1 cellular context compared by ENCODE assay signal in genomic region chr19:42472402-42473147, GRCh38.
TF ChIP-seq lines count a peak whose summit lies in the region.

No MANE protein-coding gene starts in this region.

TF ChIP-seq in H1, 55 proteins besides CTCF, POLR2A, EP300 and RAD21:
- TF ChIP-seq CREB1 (IDR thresholded peaks at IDR 0.05) (no peak), ZNF274 (IDR thresholded peaks at IDR 0.05; ENCODE audit: borderline replicate concordance, extremely low read depth, low read length) (no peak), SUZ12 (IDR thresholded peaks at IDR 0.05; ENCODE audit: low read length) (no peak), GABPA (IDR thresholded peaks at IDR 0.05; ENCODE audit: borderline replicate concordance, insufficient read depth, low read length) (no peak), ASH2L (IDR thresholded peaks at IDR 0.05; ENCODE audit: low read length) (no peak), KDM1A (IDR thresholded peaks at IDR 0.05; ENCODE audit: borderline replicate concordance, low read length) (no peak), GTF2F1 (IDR thresholded peaks at IDR 0.05; ENCODE audit: borderline replicate concordance, low read depth, low read length) (no peak), RNF2 (IDR thresholded peaks at IDR 0.05; ENCODE audit: borderline replicate concordance, low read depth, low read length, missing control alignments, poor library complexity, severe bottlenecking) (no peak), POLR2AphosphoS5 (IDR thresholded peaks at IDR 0.05; ENCODE audit: low read depth, low read length) (no peak), SIN3A (conservative IDR thresholded peaks at IDR 0.05 in 1 of 2, IDR thresholded peaks at IDR 0.05 in 1 of 2; ENCODE audit: low read depth in 1 of 2, low read length in 2 of 2) (no peak), SRF (IDR thresholded peaks at IDR 0.05; ENCODE audit: low read depth, low read length) (no peak), RFX5 (IDR thresholded peaks at IDR 0.05; ENCODE audit: borderline replicate concordance, low read depth, low read length) (no peak), FOSL1 (IDR thresholded peaks at IDR 0.05; ENCODE audit: insufficient read depth, low read depth, low read length) (no peak)
- TF ChIP-seq, protein P1, sequence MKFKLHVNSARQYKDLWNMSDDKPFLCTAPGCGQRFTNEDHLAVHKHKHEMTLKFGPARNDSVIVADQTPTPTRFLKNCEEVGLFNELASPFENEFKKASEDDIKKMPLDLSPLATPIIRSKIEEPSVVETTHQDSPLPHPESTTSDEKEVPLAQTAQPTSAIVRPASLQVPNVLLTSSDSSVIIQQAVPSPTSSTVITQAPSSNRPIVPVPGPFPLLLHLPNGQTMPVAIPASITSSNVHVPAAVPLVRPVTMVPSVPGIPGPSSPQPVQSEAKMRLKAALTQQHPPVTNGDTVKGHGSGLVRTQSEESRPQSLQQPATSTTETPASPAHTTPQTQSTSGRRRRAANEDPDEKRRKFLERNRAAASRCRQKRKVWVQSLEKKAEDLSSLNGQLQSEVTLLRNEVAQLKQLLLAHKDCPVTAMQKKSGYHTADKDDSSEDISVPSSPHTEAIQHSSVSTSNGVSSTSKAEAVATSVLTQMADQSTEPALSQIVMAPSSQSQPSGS (IDR thresholded peaks at IDR 0.05; ENCODE audit: low read length), result no peak
